In the genomic region with DNA sequence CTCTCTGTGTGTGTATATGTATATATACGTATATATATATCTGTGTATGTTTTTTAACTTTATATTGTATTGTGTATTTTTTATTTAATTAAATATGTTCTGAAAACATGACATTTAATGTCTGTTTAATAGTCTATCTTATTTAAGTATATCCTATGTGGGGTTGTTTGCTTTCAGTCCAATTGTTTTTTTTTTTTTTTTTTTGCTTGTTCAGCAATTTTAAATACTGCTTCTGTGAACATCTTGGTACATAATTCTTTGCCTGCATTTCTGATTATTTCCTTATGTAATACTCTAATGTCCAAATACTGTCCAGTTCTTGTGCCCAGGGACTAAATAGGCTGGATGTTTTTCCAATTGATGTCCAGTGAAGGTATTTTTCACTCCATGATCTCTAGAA, we compare ENCODE assay signal across 29 cellular contexts.
"Had no signal": no experiment of that assay in that cellular context is flagged by ENCODE, and none has a peak within 500 bp of the region (broad histone marks: within the 10 kb centered on the region; RNA-seq: fewer than 3 reads in every experiment).

No MANE protein-coding gene starts in this region.

- H3K4me3 ChIP-seq: adrenal gland, body of pancreas, colonic mucosa, dorsolateral prefrontal cortex, esophagus muscularis mucosa, gastroesophageal sphincter, heart right ventricle had no signal

- H3K27me3 ChIP-seq: adrenal gland, body of pancreas, colonic mucosa, dorsolateral prefrontal cortex, esophagus muscularis mucosa, foreskin keratinocyte, gastroesophageal sphincter, heart right ventricle had no signal

- H3K4me1 ChIP-seq: adrenal gland, body of pancreas, colonic mucosa, esophagus muscularis mucosa, foreskin keratinocyte, gastroesophageal sphincter, heart right ventricle had no signal

- DNase-seq: activated CD4-positive, alpha-beta memory T cell treated with anti-CD3 and anti-CD28 coated beads for 36 hours; activated CD4-positive, alpha-beta T cell treated with anti-CD3 and anti-CD28 coated beads for 36 hours; activated CD4-positive, alpha-beta T cell treated with anti-CD3 and anti-CD28 coated beads, Interleukin-2, amount 10 ng/mL, durations not matched to agents 24 days and 14 days; activated CD4-positive, CD25-positive, alpha-beta regulatory T cell; activated CD4-positive, CD25-positive, alpha-beta regulatory T cell treated with anti-CD3 and anti-CD28 coated beads, Interleukin-2, amount 50 U/mL, for 72 hours; activated CD8-positive, alpha-beta memory T cell treated with anti-CD3 and anti-CD28 coated beads, Interleukin-2, amount 10 ng/mL, durations not matched to agents 7 days and 5 days; activated CD8-positive, alpha-beta memory T cell treated with anti-CD3 and anti-CD28 coated beads, Interleukin-2, amount 50 U/mL, for 4 hours; activated CD8-positive, alpha-beta T cell treated with anti-CD3 and anti-CD28 coated beads, Interleukin-2, amount 10 ng/mL, durations not matched to agents 7 days and 5 days; activated effector memory CD4-positive, alpha-beta T cell treated with anti-CD3 and anti-CD28 coated beads, Interleukin-2, amount 50 U/mL, for 16 hours; activated naive CD4-positive, alpha-beta T cell treated with anti-CD3 and anti-CD28 coated beads for 36 hours; activated naive CD8-positive, alpha-beta T cell treated with anti-CD3 and anti-CD28 coated beads for 36 hours; activated naive CD8-positive, alpha-beta T cell treated with anti-CD3 and anti-CD28 coated beads, Interleukin-2, amount 50 U/mL, for 24 hours; activated T-cell treated with anti-CD3 and anti-CD28 coated beads, Interleukin-2, amount 50 U/mL, for 1 hour; activated T-cell treated with anti-CD3 and anti-CD28 coated beads, Interleukin-2, amount 50 U/mL, for 48 hours; adrenal gland; amygdala; aorta; body of pancreas; caudate nucleus; colonic mucosa; dorsolateral prefrontal cortex; effector memory CD8-positive, alpha-beta T cell; erythroblast; foreskin keratinocyte; heart right ventricle; T-helper 1 cell; T-helper 2 cell had no signal

- H3K36me3 ChIP-seq: adrenal gland, colonic mucosa, esophagus muscularis mucosa, gastroesophageal sphincter, heart right ventricle had no signal

- H3K9me3 ChIP-seq: adrenal gland, body of pancreas, colonic mucosa, esophagus muscularis mucosa, gastroesophageal sphincter, heart right ventricle had no signal

- ATAC-seq: activated CD4-positive, alpha-beta T cell treated with anti-CD3 and anti-CD28 coated beads for 36 hours; activated CD8-positive, alpha-beta memory T cell treated with anti-CD3 and anti-CD28 coated beads, Interleukin-2, amount 10 ng/mL, durations not matched to agents 7 days and 5 days; activated CD8-positive, alpha-beta T cell treated with anti-CD3 and anti-CD28 coated beads, Interleukin-2, amount 10 ng/mL, durations not matched to agents 7 days and 5 days; activated naive CD8-positive, alpha-beta T cell treated with anti-CD3 and anti-CD28 coated beads, Interleukin-2, amount 50 U/mL, for 24 hours; body of pancreas; effector memory CD8-positive, alpha-beta T cell; foreskin keratinocyte; gastroesophageal sphincter; heart right ventricle had no signal

- H3K27ac ChIP-seq: adrenal gland, body of pancreas, colonic mucosa, dorsolateral prefrontal cortex, esophagus muscularis mucosa, foreskin keratinocyte, gastroesophageal sphincter, heart right ventricle had no signal
